Comparison of ENCODE assay signal across 23 cellular contexts in the genomic region with DNA sequence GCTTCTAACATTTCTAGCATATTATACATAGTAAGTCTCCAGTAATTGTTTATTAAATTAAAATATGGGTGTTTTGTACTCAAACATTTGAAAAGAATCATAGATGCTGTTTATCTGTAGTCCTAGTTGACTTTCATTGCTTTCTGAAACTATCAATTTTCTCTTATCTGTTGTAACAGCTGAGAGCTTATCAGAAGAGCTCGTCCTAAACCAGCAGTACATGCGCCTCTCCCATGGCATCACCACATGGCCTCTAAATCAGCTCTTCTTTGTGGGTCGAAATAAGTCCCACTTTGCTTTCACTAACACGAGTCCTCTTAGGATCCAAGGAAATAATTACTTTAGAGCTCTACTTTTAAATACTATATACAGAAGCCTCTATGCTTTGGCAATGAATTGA.
"Had no signal": no experiment of that assay in that cellular context is flagged by ENCODE, and none has a peak within 500 bp of the region (broad histone marks: within the 10 kb centered on the region; RNA-seq: fewer than 3 reads in every experiment).

No MANE protein-coding gene starts in this region.

- H3K36me3 ChIP-seq: cardiac muscle cell, left lung, neutrophil, ovary, prostate gland, spleen, tibial artery had no signal

- H3K4me3 ChIP-seq: body of pancreas, cardiac muscle cell, hepatocyte, left lung, lung, ovary, prostate gland, spleen, tibial artery had no signal

- H3K9me3 ChIP-seq: body of pancreas, left lung, neutrophil, ovary, prostate gland, spleen, tibial artery had no signal

- H3K27ac ChIP-seq: body of pancreas, cardiac muscle cell, hepatocyte, left lung, ovary, prostate gland, spleen, tibial artery had no signal

- DNase-seq: activated CD4-positive, alpha-beta memory T cell treated with anti-CD3 and anti-CD28 coated beads, Interleukin-2, amount 10 ng/mL, durations not matched to agents 7 days and 5 days; activated CD4-positive, alpha-beta T cell treated with anti-CD3 and anti-CD28 coated beads for 4 hours; activated CD4-positive, CD25-positive, alpha-beta regulatory T cell; activated effector memory CD4-positive, alpha-beta T cell treated with Interleukin-2 at 50 U/mL for 16 hours; activated naive CD4-positive, alpha-beta T cell treated with anti-CD3 and anti-CD28 coated beads, Interleukin-2, amount 10 ng/mL, durations not matched to agents 7 days and 5 days; activated T-cell treated with anti-CD3 and anti-CD28 coated beads, Interleukin-2, amount 50 U/mL, for 72 hours; amygdala; body of pancreas; effector CD4-positive, alpha-beta T cell; foreskin melanocyte; glutamatergic neuron; immature natural killer cell; left lung; ovary; spleen; stimulated activated CD4-positive, alpha-beta T cell treated with anti-CD3 and anti-CD28 coated beads, Interleukin-4, amount 100 ng/mL, for 1 hour; stimulated activated naive CD4-positive, alpha-beta T cell; tibial artery had no signal

- H3K27me3 ChIP-seq: body of pancreas, cardiac muscle cell, hepatocyte, left lung, neutrophil, ovary, spleen, tibial artery had no signal
